Comparison of ENCODE assay signal across 20 cellular contexts in the genomic region with DNA sequence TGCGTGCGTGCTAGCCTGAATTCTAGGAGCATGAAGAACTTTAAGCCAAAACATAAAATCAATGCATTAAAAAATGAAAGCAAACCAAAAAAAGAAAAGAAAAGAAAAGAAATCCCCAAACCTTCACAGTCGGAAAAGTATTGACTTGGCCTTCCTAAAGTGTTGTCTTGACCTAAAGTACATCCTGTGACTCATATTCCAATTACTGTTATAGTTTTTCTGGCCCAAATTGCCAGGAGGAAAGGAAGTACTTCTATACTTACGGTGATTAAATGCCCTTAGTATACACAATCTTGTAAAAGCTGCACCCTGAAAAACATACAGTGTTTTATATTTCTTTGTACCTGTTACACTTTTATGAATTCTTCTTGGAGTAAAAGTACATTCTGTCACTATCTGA.
DNase-seq lines count a peak whose midpoint lies in the region; FAIRE-seq and TF ChIP-seq lines count a peak whose summit lies in the region.
"Had no signal": no experiment of that assay in that cellular context is flagged by ENCODE, and none has a peak within 500 bp of the region (broad histone marks: within the 10 kb centered on the region; RNA-seq: fewer than 3 reads in every experiment).

No MANE protein-coding gene starts in this region.

- H3K9ac ChIP-seq in astrocyte (ENCODE audit: low read length): no peak overlapping the region
- no peak overlapping the region for H3K9ac ChIP-seq in skeletal muscle satellite cell (ENCODE audit: low read depth, low read length)
- H3K9ac ChIP-seq: BLaER1 had no signal

- H4K20me1 ChIP-seq in astrocyte (ENCODE audit: insufficient read depth, low read length): no peaks in the 10 kb centered on the region
- H4K20me1 ChIP-seq: BLaER1 had no signal

- no peaks in the 10 kb centered on the region for H3K27me3 Mint-ChIP-seq in astrocyte (ENCODE audit: low read depth, unreplicated experiment)
- H3K27me3 Mint-ChIP-seq in activated CD4-positive, alpha-beta memory T cell treated with anti-CD3 and anti-CD28 coated beads, Interleukin-2, amount 10 ng/mL, durations not matched to agents 7 days and 5 days: no peaks in the 10 kb centered on the region
- H3K27me3 Mint-ChIP-seq: progenitor cell of endocrine pancreas, T-cell had no signal

- POLR2A ChIA-PET in activated CD4-positive, alpha-beta memory T cell treated with anti-CD3 and anti-CD28 coated beads, Interleukin-2, amount 10 ng/mL, durations not matched to agents 7 days and 5 days (lab: Charles Lee): no interaction called here

- peaks cover 13% of the 10 kb centered on the region for H3K4me1 Mint-ChIP-seq in astrocyte (ENCODE audit: low read depth, unreplicated experiment)
- no peaks in the 10 kb centered on the region for H3K4me1 Mint-ChIP-seq in activated CD4-positive, alpha-beta memory T cell treated with anti-CD3 and anti-CD28 coated beads, Interleukin-2, amount 10 ng/mL, durations not matched to agents 7 days and 5 days
- H3K4me1 Mint-ChIP-seq: T-cell had no signal

- H3K4me3 Mint-ChIP-seq in astrocyte (ENCODE audit: unreplicated experiment): no peak overlapping the region
- no peak overlapping the region for H3K4me3 Mint-ChIP-seq in activated CD4-positive, alpha-beta memory T cell treated with anti-CD3 and anti-CD28 coated beads, Interleukin-2, amount 10 ng/mL, durations not matched to agents 7 days and 5 days
- H3K4me3 Mint-ChIP-seq: nephron, T-cell had no signal

- H3K79me2 ChIP-seq in astrocyte (ENCODE audit: insufficient read depth, low read length): no peaks in the 10 kb centered on the region

- no peaks in the 10 kb centered on the region for H3K36me3 Mint-ChIP-seq in astrocyte (ENCODE audit: low read depth, unreplicated experiment)
- H3K36me3 Mint-ChIP-seq in activated CD4-positive, alpha-beta memory T cell treated with anti-CD3 and anti-CD28 coated beads, Interleukin-2, amount 10 ng/mL, durations not matched to agents 7 days and 5 days (ENCODE audit: low read depth): no peaks in the 10 kb centered on the region
- H3K36me3 Mint-ChIP-seq: T-cell had no signal

- H3K9me3 ChIP-seq in astrocyte (ENCODE audit: insufficient read depth, low read depth, low read length) (no peaks in the 10 kb centered on the region), skeletal muscle satellite cell (replicated peaks; ENCODE audit: low read length) (no peaks in the 10 kb centered on the region)
- H3K9me3 ChIP-seq: ascending aorta, BLaER1, thoracic aorta had no signal

- H3K4me2 ChIP-seq in astrocyte (ENCODE audit: low read length): peak overlapping the region; percentile 43
- peak overlapping the region; percentile 48 for H3K4me2 ChIP-seq in skeletal muscle satellite cell (ENCODE audit: low read length)
- H3K4me2 ChIP-seq: BLaER1 had no signal

- H3K4me3 ChIP-seq in astrocyte (ENCODE audit: insufficient read depth, low read depth, low read length): no peak overlapping the region
- H3K4me3 ChIP-seq in skeletal muscle satellite cell (ENCODE audit: low read length): no peak overlapping the region
- H3K4me3 ChIP-seq: ascending aorta, BLaER1, thoracic aorta had no signal

- H3K27ac ChIP-seq in astrocyte (ENCODE audit: low read depth, low read length): no peak overlapping the region
- H3K27ac ChIP-seq: ascending aorta, BLaER1 had no signal

- no peak overlapping the region for H3K27ac Mint-ChIP-seq in astrocyte (ENCODE audit: unreplicated experiment)
- no peak overlapping the region for H3K27ac Mint-ChIP-seq in activated CD4-positive, alpha-beta memory T cell treated with anti-CD3 and anti-CD28 coated beads, Interleukin-2, amount 10 ng/mL, durations not matched to agents 7 days and 5 days
- H3K27ac Mint-ChIP-seq: progenitor cell of endocrine pancreas, T-cell had no signal

- H3K9me3 Mint-ChIP-seq in astrocyte (ENCODE audit: unreplicated experiment): peaks cover 1% of the 10 kb centered on the region
- peaks cover 2% of the 10 kb centered on the region for H3K9me3 Mint-ChIP-seq in activated CD4-positive, alpha-beta memory T cell treated with anti-CD3 and anti-CD28 coated beads, Interleukin-2, amount 10 ng/mL, durations not matched to agents 7 days and 5 days

- H3K27me3 ChIP-seq in astrocyte (ENCODE audit: insufficient read depth, low read length): no peaks in the 10 kb centered on the region
- H3K27me3 ChIP-seq in skeletal muscle satellite cell (ENCODE audit: control insufficient read depth, insufficient read depth, low read length): no peaks in the 10 kb centered on the region
- H3K27me3 ChIP-seq: ascending aorta, BLaER1 had no signal

- no peak overlapping the region for H2AFZ ChIP-seq in astrocyte (ENCODE audit: low read depth, low read length)

- H3K4me1 ChIP-seq in astrocyte (ENCODE audit: insufficient read depth, low read length) (peaks cover 15% of the 10 kb centered on the region), skeletal muscle satellite cell (ENCODE audit: control insufficient read depth, insufficient read depth, low read length) (peaks cover 26% of the 10 kb centered on the region)
- H3K4me1 ChIP-seq: BLaER1 had no signal

- H3K36me3 ChIP-seq in astrocyte (ENCODE audit: insufficient read depth, low read length) (no peaks in the 10 kb centered on the region), skeletal muscle satellite cell (ENCODE audit: insufficient read depth, low read length) (no peaks in the 10 kb centered on the region)
- H3K36me3 ChIP-seq: ascending aorta, BLaER1, thoracic aorta had no signal

- TF ChIP-seq CTCF in astrocyte (IDR thresholded peaks at IDR 0.05; ENCODE audit: insufficient read depth, low read depth, low read length) (no peak), GM20000 (IDR thresholded peaks at IDR 0.05; ENCODE audit: extremely low read depth, missing control alignments) (no peak)

- DNase-seq in HT1080 (ENCODE audit: low read depth): peak; percentile 63
- peak; percentile 65 for DNase-seq in astrocyte (ENCODE audit: low read depth)
- DNase-seq in fibroblast of peridontal ligament (ENCODE audit: extremely low read depth): peak; percentile 64
- no peak for DNase-seq in NCI-H128 (lab: John Stamatoyannopoulos, UW; ENCODE audit: unreplicated experiment)
- no peak for DNase-seq in GM20000 (ENCODE audit: low spot score)
- DNase-seq in activated CD4-positive, alpha-beta memory T cell treated with anti-CD3 and anti-CD28 coated beads, Interleukin-2, amount 10 ng/mL, durations not matched to agents 7 days and 5 days: no peak
- DNase-seq: activated CD4-positive, alpha-beta T cell treated with anti-CD3 and anti-CD28 coated beads, Interleukin-2, amount 50 U/mL, for 4 hours; activated naive CD4-positive, alpha-beta T cell treated with Interleukin-2 at 50 U/mL for 16 hours; kidney; MM.1S; NCI-H187; stimulated activated CD4-positive, alpha-beta T cell treated with anti-CD3 and anti-CD28 coated beads, Interleukin-12 subunit alpha, Interleukin-12 subunit beta, amount 100 ng/mL, for 4 hours; T-cell had no signal

- CTCF ChIA-PET in activated CD4-positive, alpha-beta memory T cell treated with anti-CD3 and anti-CD28 coated beads, Interleukin-2, amount 10 ng/mL, durations not matched to agents 7 days and 5 days (lab: Charles Lee): no interaction called here

- FAIRE-seq in astrocyte (lab: Jason Lieb, UNC): no peak
- FAIRE-seq: GM12891 had no signal

Comparison
In these comparisons a context has a peak if more than half of its experiments do, and no peak if none do; other contexts are left out.
1. DNase-seq: peak in HT1080 (single experiment), astrocyte (single experiment) and fibroblast of peridontal ligament (single experiment); none in NCI-H128 (single experiment), GM20000 (single experiment) and activated CD4-positive, alpha-beta memory T cell treated with anti-CD3 and anti-CD28 coated beads, Interleukin-2, amount 10 ng/mL, durations not matched to agents 7 days and 5 days (single experiment).